29 cellular contexts compared by ENCODE assay signal in the genomic region with DNA sequence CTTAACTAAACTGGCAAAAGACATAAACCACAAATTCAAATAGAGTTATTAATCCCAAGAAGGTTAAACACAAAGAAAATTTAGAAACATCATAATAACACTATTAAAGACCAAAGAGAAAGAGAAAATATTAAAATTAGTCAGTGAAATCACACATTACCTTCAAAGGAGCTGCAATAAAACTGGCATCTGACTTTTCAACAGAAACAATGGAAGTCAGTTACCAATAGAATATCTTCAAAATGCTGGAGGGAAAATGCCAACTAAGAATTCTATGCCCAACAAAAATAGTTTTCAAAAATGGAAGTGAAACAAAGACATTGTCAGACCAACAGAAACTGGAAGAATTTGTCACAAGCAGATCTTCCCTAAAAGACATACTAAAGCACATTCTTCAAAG.
"Had no signal": no experiment of that assay in that cellular context is flagged by ENCODE, and none has a peak within 500 bp of the region (broad histone marks: within the 10 kb centered on the region; RNA-seq: fewer than 3 reads in every experiment).

No MANE protein-coding gene starts in this region.

- H3K4me3 Mint-ChIP-seq: effector memory CD8-positive, alpha-beta T cell; memory B cell; mesothelial cell of epicardium; naive B cell; natural killer cell treated with Interleukin-12 subunit alpha and Interleukin-12 subunit beta and Interleukin-15 and Interleukin-18, amount 100 ng/mL, for 72 hours; neural crest cell; stimulated activated naive B cell treated with anti-CD40 and anti-IgM and Interleukin-4, amounts not matched to agents 10 μg/mL and 1 μg/mL and 100 μg/mL, for 72 hours; stimulated activated naive CD8-positive, alpha-beta T cell treated with anti-CD3 and anti-CD28 coated beads, Interleukin-15, Interleukin-2, amounts not matched to agents 100 ng/mL and 50 ng/mL, for 24 hours had no signal

- DNase-seq: cortex of kidney; effector memory CD8-positive, alpha-beta T cell; foreskin fibroblast; gastrocnemius medialis; head of caudate nucleus; kidney; mucosa of descending colon; naive B cell; pancreas; right lobe of liver; small intestine; stimulated activated CD4-positive, alpha-beta T cell treated with anti-CD3 and anti-CD28 coated beads, Interleukin-15, amount 100 ng/mL, for 24 hours; stimulated activated CD4-positive, alpha-beta T cell treated with anti-CD3 and anti-CD28 coated beads, Interleukin-2, amount 100 ng/mL, for 48 hours; stimulated activated naive B cell treated with anti-CD40 and anti-IgM and Interleukin-4, amounts not matched to agents 10 μg/mL and 1 μg/mL and 100 μg/mL, for 72 hours; upper lobe of left lung had no signal

- H3K9me3 ChIP-seq: neutrophil, pancreas, right lobe of liver had no signal

- H3K27ac ChIP-seq: epithelial cell of prostate, gastrocnemius medialis, hepatocyte, neutrophil, pancreas, right lobe of liver, thoracic aorta, tibial nerve, upper lobe of left lung had no signal

- H3K4me3 ChIP-seq: gastrocnemius medialis, hepatocyte, lung, mucosa of descending colon, pancreas, right lobe of liver, thoracic aorta, tibial nerve, upper lobe of left lung had no signal

- H3K4me1 ChIP-seq: gastrocnemius medialis, pancreas, right lobe of liver, tibial nerve, upper lobe of left lung had no signal

- FAIRE-seq: kidney, pancreas, small intestine, urothelium cell line had no signal

- H3K36me3 ChIP-seq: gastrocnemius medialis, neutrophil, pancreas, right lobe of liver, thoracic aorta, tibial nerve, upper lobe of left lung had no signal

- H3K27ac Mint-ChIP-seq: effector memory CD8-positive, alpha-beta T cell; memory B cell; mesothelial cell of epicardium; natural killer cell treated with Interleukin-12 subunit alpha and Interleukin-12 subunit beta and Interleukin-15 and Interleukin-18, amount 100 ng/mL, for 72 hours; stimulated activated naive B cell treated with anti-CD40 and anti-IgM and Interleukin-4, amounts not matched to agents 10 μg/mL and 1 μg/mL and 100 μg/mL, for 72 hours; stimulated activated naive CD8-positive, alpha-beta T cell treated with anti-CD3 and anti-CD28 coated beads, Interleukin-15, Interleukin-2, amounts not matched to agents 100 ng/mL and 50 ng/mL, for 24 hours had no signal

- H3K27me3 ChIP-seq: gastrocnemius medialis, hepatocyte, neutrophil, pancreas, right lobe of liver, tibial nerve, upper lobe of left lung had no signal

- ATAC-seq: effector memory CD8-positive, alpha-beta T cell; esophagus mucosa; gastrocnemius medialis; left lobe of liver; mucosa of descending colon; natural killer cell treated with Interleukin-12 subunit alpha and Interleukin-12 subunit beta and Interleukin-15 and Interleukin-18, amount 100 ng/mL, for 72 hours; pancreas; right lobe of liver; stimulated activated naive B cell treated with anti-CD40 and anti-IgM and Interleukin-4, amounts not matched to agents 10 μg/mL and 1 μg/mL and 100 μg/mL, for 72 hours had no signal

- H3K4me1 Mint-ChIP-seq: memory B cell; stimulated activated naive B cell treated with anti-CD40 and anti-IgM and Interleukin-4, amounts not matched to agents 10 μg/mL and 1 μg/mL and 100 μg/mL, for 72 hours had no signal
